1 cellular context compared by ENCODE assay signal in genomic region chrX:118717703-118718391, GRCh38.
TF ChIP-seq lines count a peak whose summit lies in the region.

No MANE protein-coding gene starts in this region.

TF ChIP-seq in GM12878, 131 proteins besides CTCF, POLR2A, EP300 and RAD21 (continued from another document):
- TF ChIP-seq RELB (IDR thresholded peaks at IDR 0.05; ENCODE audit: low read depth) (peak; percentile 69; the same call in 1 of the 2 replicates), MLLT1 (IDR thresholded peaks at IDR 0.05) (0 out of 2 replicates have a peak, but pooled peaks have one; percentile 18), ZZZ3 (IDR thresholded peaks at IDR 0.05; ENCODE audit: control insufficient read depth, insufficient read length, low read depth) (no peak), RUNX3 (IDR thresholded peaks at IDR 0.05; ENCODE audit: low read length) (peak; percentile 52), SPI1 (IDR thresholded peaks at IDR 0.05; ENCODE audit: borderline replicate concordance, insufficient read depth, low read depth, low read length) (no peak), NFIC (IDR thresholded peaks at IDR 0.05; ENCODE audit: low read depth, low read length) (peak; percentile 25; the same call in 1 of the 2 replicates), SREBF1 (IDR thresholded peaks at IDR 0.05; ENCODE audit: low read length) (no peak)
